In the genomic region with DNA sequence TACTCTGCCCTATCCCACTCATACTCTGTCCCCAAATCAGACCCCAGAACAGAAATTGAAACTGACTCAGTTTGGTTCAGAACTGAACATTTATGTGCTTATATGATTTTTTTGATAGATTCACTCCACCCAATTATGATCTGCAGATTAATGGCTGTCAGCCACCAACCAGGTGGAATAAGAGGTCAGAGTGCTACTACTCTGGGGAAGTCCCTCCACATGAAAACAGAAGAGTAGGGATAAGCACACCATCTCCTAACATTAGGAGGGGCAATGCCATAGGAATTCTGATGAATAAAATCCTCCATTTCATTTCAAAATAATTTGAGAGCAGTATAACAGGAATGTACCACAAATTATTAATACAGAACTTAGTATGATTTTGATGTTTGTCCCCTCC, we compare ENCODE assay signal across 8 cellular contexts.
"Had no signal": no experiment of that assay in that cellular context is flagged by ENCODE, and none has a peak within 500 bp of the region (broad histone marks: within the 10 kb centered on the region; RNA-seq: fewer than 3 reads in every experiment).

No MANE protein-coding gene starts in this region.

- ATAC-seq: GM12878 had no signal

- DNase-seq: GDM1, GF-D8 had no signal

- H3K4me3 ChIP-seq: GM12878 had no signal

- FAIRE-seq: G401.6, GM12878, GM12891, GM12892, GM18507, GM19239 had no signal
